Comparison of ENCODE assay signal across 3 cellular contexts in the genomic region with DNA sequence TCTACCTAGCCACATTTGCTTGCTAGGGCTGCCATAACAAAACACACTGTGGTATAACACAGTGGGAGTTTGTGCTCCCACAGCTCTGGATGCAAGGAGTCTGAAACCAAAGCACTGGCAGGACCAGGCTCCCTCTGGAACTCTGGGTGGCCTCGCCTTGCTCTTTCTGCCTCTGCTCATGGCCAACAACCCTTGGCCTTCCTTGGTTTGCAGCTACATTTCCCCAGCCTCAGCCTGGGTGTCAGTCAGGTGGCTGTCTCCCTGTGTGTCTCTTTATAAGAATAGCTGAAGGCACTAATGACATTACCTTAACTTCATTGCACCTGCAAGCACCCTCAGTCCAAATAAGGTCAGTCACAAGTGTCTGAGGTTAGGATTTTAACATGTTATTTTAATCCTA.
"Had no signal": no experiment of that assay in that cellular context is flagged by ENCODE, and none has a peak within 500 bp of the region (broad histone marks: within the 10 kb centered on the region; RNA-seq: fewer than 3 reads in every experiment).

No MANE protein-coding gene starts in this region.

- ATAC-seq: GM12878 had no signal

- H3K4me3 ChIP-seq: GM12878 had no signal

- DNase-seq: GDM1, GF-D8 had no signal
